ENCODE assay signal across 1 cellular context in the genomic region with DNA sequence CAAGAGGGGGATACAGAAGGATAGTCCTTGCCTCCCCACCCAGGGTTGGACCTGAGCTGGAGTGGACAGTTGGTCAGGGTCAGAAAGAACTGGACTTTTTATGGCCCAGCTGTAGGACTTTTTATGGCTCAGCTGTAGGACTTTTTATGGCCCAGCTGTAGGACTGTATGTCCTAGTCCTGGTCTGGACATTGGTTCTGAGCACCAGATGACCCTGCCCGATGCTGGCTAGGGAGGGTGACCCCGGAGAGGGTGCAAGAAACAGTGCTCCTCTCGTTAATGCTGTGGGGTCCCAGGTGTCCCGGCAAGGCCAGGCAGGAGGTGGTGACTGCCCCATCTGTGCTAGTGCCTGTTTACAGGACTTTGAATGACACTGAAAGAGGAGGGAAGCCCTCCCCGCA.
TF ChIP-seq lines count a peak whose summit lies in the region.

No MANE protein-coding gene starts in this region.

TF ChIP-seq in HCT116, 20 proteins besides CTCF, POLR2A, EP300 and RAD21:
- TF ChIP-seq EGR1 (IDR thresholded peaks at IDR 0.05; ENCODE audit: low read depth): no peak
- no peak for TF ChIP-seq SIN3A (IDR thresholded peaks at IDR 0.05; ENCODE audit: low read depth)
- TF ChIP-seq CBX3 (IDR thresholded peaks at IDR 0.05; ENCODE audit: low read depth): no peak
- TF ChIP-seq, protein P1, sequence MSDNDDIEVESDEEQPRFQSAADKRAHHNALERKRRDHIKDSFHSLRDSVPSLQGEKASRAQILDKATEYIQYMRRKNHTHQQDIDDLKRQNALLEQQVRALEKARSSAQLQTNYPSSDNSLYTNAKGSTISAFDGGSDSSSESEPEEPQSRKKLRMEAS (IDR thresholded peaks at IDR 0.05): no peak
- TF ChIP-seq POLR2AphosphoS5 (IDR thresholded peaks at IDR 0.05; ENCODE audit: low read depth, low read length): no peak
- no peak for TF ChIP-seq YY1 (IDR thresholded peaks at IDR 0.05; ENCODE audit: extremely low read depth, insufficient replicate concordance, low read depth, low read length)
